In the genomic region with DNA sequence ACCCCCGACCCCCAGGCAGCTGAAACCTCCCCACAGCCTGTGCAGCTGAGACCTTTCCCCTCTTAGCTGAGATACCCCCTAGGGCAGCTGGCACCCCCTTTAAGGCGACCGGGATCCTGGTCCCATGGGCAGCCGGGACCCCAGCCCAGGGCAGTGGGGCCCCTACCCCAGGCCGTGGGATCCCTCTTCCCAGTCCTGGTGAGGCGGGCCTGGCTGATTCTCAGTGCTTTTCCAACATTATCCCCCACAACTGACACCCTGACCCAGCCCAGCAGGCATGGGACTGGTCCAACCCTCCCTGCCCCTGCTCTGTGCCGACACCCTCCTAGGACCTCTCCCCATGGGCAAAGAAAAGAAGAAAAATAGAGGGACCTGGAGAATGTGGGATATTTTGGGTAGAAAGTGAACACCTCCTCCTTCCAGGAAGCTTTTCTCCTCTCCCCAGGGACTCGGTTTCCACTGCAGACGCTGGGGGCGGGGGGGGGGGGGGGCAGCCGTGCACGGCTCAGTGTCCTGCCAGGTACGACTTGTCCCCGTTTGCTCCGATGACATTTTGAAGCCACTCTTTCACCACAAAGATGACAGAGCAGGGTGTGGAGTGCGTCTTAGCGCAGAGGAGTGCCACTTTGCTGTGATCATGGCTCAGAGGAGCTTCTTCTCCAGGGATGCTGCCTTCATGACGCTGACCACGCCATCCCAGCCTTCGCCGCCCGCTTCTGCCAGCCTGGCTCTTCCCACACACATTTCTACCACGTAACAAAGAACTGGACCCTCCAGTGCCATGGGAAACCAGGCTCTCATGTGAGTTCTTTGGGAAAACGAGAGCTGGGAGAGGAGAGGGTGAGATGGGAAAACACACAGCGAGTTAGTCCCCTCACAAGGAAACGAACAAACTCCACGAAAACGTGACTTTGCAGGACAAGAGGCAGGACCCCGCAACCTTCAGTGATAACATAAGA, we compare ENCODE assay signal across 14 cellular contexts.
"Had no signal": no experiment of that assay in that cellular context is flagged by ENCODE, and none has a peak within 500 bp of the region (broad histone marks: within the 10 kb centered on the region; RNA-seq: fewer than 3 reads in every experiment).

No MANE protein-coding gene starts in this region.

- H3K27ac ChIP-seq: brain microvascular endothelial cell, esophagus muscularis mucosa, pancreas, thyroid gland had no signal

- H3K4me3 ChIP-seq: esophagus muscularis mucosa, pancreas, thyroid gland had no signal

- FAIRE-seq: endometrium, pancreas had no signal

- H3K9me3 ChIP-seq: esophagus muscularis mucosa, pancreas, thyroid gland had no signal

- H3K4me3 Mint-ChIP-seq: activated CD4-positive, alpha-beta memory T cell treated with anti-CD3 and anti-CD28 coated beads for 36 hours; activated T-helper 17 cell treated with anti-CD3 and anti-CD28 coated beads, Interleukin-2, amount 50 U/mL, for 72 hours; memory B cell had no signal

- ATAC-seq: activated naive CD4-positive, alpha-beta T cell treated with anti-CD3 and anti-CD28 coated beads, Interleukin-2, amount 50 U/mL, for 72 hours; activated T-helper 17 cell treated with anti-CD3 and anti-CD28 coated beads, Interleukin-2, amount 50 U/mL, for 72 hours; left cardiac atrium; pancreas had no signal

- H3K27ac Mint-ChIP-seq: activated CD4-positive, alpha-beta memory T cell treated with anti-CD3 and anti-CD28 coated beads for 36 hours; activated naive CD4-positive, alpha-beta T cell treated with anti-CD3 and anti-CD28 coated beads, Interleukin-2, amount 50 U/mL, for 72 hours; activated T-helper 17 cell treated with anti-CD3 and anti-CD28 coated beads, Interleukin-2, amount 50 U/mL, for 72 hours; memory B cell had no signal

- H3K36me3 Mint-ChIP-seq: activated CD4-positive, alpha-beta memory T cell treated with anti-CD3 and anti-CD28 coated beads for 36 hours; activated naive CD4-positive, alpha-beta T cell treated with anti-CD3 and anti-CD28 coated beads, Interleukin-2, amount 50 U/mL, for 72 hours; memory B cell had no signal

- H3K36me3 ChIP-seq: brain microvascular endothelial cell, esophagus muscularis mucosa, pancreas, thyroid gland had no signal

- H3K9me3 Mint-ChIP-seq: activated CD4-positive, alpha-beta memory T cell treated with anti-CD3 and anti-CD28 coated beads for 36 hours; activated naive CD4-positive, alpha-beta T cell treated with anti-CD3 and anti-CD28 coated beads, Interleukin-2, amount 50 U/mL, for 72 hours; activated T-helper 17 cell treated with anti-CD3 and anti-CD28 coated beads, Interleukin-2, amount 50 U/mL, for 72 hours; memory B cell had no signal

- H3K27me3 ChIP-seq: brain microvascular endothelial cell, pancreas, thyroid gland had no signal

- H3K4me1 ChIP-seq: esophagus muscularis mucosa, pancreas, thyroid gland had no signal

- DNase-seq: activated CD4-positive, alpha-beta T cell treated with anti-CD3 and anti-CD28 coated beads for 1 hour; brain microvascular endothelial cell; cerebellar nuclear complex; hypothalamus; left cardiac atrium; stimulated activated CD4-positive, alpha-beta T cell treated with anti-CD3 and anti-CD28 coated beads, Interleukin-4, amount 100 ng/mL, for 4 hours; thyroid gland had no signal

- H3K4me1 Mint-ChIP-seq: activated T-helper 17 cell treated with anti-CD3 and anti-CD28 coated beads, Interleukin-2, amount 50 U/mL, for 72 hours; memory B cell had no signal
